13 cellular contexts compared by ENCODE assay signal in genomic region chr5:68652507-68652906, GRCh38.
A peak's percentile ranks its signal among the peaks of the same experiment; 100 is the strongest.
DNase-seq lines count a peak whose midpoint lies in the region; ATAC-seq and TF ChIP-seq lines count a peak whose summit lies in the region.
"Had no signal": no experiment of that assay in that cellular context is flagged by ENCODE, and none has a peak within 500 bp of the region (broad histone marks: within the 10 kb centered on the region; RNA-seq: fewer than 3 reads in every experiment).

No MANE protein-coding gene starts in this region.

- no peak for ATAC-seq in HG03571 (IDR thresholded peaks at IDR 0.05; ENCODE audit: unreplicated experiment)
- ATAC-seq: K562 had no signal

- no peak overlapping the region for H3K4me3 ChIP-seq in fibroblast of the aortic adventitia (ENCODE audit: low read depth, low read length)
- H3K4me3 ChIP-seq: K562, SK-N-MC, tibial artery had no signal

- DNase-seq in GM04504 (ENCODE audit: low read depth) (peak; percentile 76), NCI-H446 treated with DMSO at 0.1 percent for 48 hours (lab: John Stamatoyannopoulos, UW) (peak; percentile 15), fibroblast of the aortic adventitia (ENCODE audit: low read depth) (peak; percentile 82), renal cortical epithelial cell (ENCODE audit: low read depth) (peak; percentile 95), NCI-H2107 treated with DMSO at 0.1 percent for 48 hours (lab: John Stamatoyannopoulos, UW; ENCODE audit: unreplicated experiment) (no peak), NCI-H526 treated with DMSO at 0.1 percent for 48 hours (lab: John Stamatoyannopoulos, UW) (no peak), T1000 (lab: John Stamatoyannopoulos, UW) (no peak)
- DNase-seq: activated CD4-positive, alpha-beta memory T cell treated with anti-CD3 and anti-CD28 coated beads, Interleukin-2, amount 10 ng/mL, durations not matched to agents 7 days and 5 days; activated naive CD4-positive, alpha-beta T cell treated with anti-CD3 and anti-CD28 coated beads, Interleukin-2, amount 50 U/mL, for 16 hours had no signal

- no peak for TF ChIP-seq CTCF in fibroblast of the aortic adventitia (IDR thresholded peaks at IDR 0.05; ENCODE audit: insufficient read depth, low read length)

Comparison
In these comparisons a context has a peak if more than half of its experiments do, and no peak if none do; other contexts are left out.
1. DNase-seq: peak in GM04504 (single experiment), NCI-H446 treated with DMSO at 0.1 percent for 48 hours (single experiment), fibroblast of the aortic adventitia (single experiment) and renal cortical epithelial cell (single experiment); none in NCI-H2107 treated with DMSO at 0.1 percent for 48 hours (single experiment), NCI-H526 treated with DMSO at 0.1 percent for 48 hours (single experiment) and T1000 (single experiment).